18 cellular contexts compared by ENCODE assay signal in genomic region chr1:165187020-165187628, GRCh38.
"Had no signal": no experiment of that assay in that cellular context is flagged by ENCODE, and none has a peak within 500 bp of the region (broad histone marks: within the 10 kb centered on the region; RNA-seq: fewer than 3 reads in every experiment).

No MANE protein-coding gene starts in this region.

- H3K4me1 Mint-ChIP-seq: activated CD4-positive, alpha-beta T cell treated with anti-CD3 and anti-CD28 coated beads for 36 hours; activated naive CD8-positive, alpha-beta T cell treated with anti-CD3 and anti-CD28 coated beads for 36 hours; nephron had no signal

- DNase-seq: activated CD4-positive, alpha-beta T cell treated with anti-CD3 and anti-CD28 coated beads for 36 hours; activated CD4-positive, alpha-beta T cell treated with anti-CD3 and anti-CD28 coated beads, Interleukin-2, amount 50 U/mL, for 48 hours; activated naive CD8-positive, alpha-beta T cell treated with anti-CD3 and anti-CD28 coated beads for 36 hours; amniotic stem cell; foreskin keratinocyte; left lung; midbrain; nucleus accumbens; posterior cingulate gyrus; retina; stimulated activated CD4-positive, alpha-beta T cell treated with anti-CD3 and anti-CD28 coated beads, Interleukin-12 subunit alpha, Interleukin-12 subunit beta, amount 100 ng/mL, for 4 hours; stimulated activated CD4-positive, alpha-beta T cell treated with anti-CD3 and anti-CD28 coated beads, Interleukin-1b, Interleukin-23, amount 100 ng/mL, for 48 hours; stimulated activated CD8-positive, alpha-beta memory T cell treated with anti-CD3 and anti-CD28 coated beads, Interleukin-4, amount 100 ng/mL, for 48 hours; stimulated activated naive CD4-positive, alpha-beta T cell; T-helper 2 cell had no signal

- H3K27me3 ChIP-seq: cardiac muscle cell, foreskin keratinocyte, left lung had no signal

- H3K27ac Mint-ChIP-seq: activated CD4-positive, alpha-beta T cell treated with anti-CD3 and anti-CD28 coated beads for 36 hours; activated naive CD8-positive, alpha-beta T cell treated with anti-CD3 and anti-CD28 coated beads for 36 hours; nephron had no signal

- H3K4me3 Mint-ChIP-seq: activated CD4-positive, alpha-beta T cell treated with anti-CD3 and anti-CD28 coated beads for 36 hours; activated naive CD8-positive, alpha-beta T cell treated with anti-CD3 and anti-CD28 coated beads for 36 hours; nephron had no signal

- H3K4me1 ChIP-seq: foreskin keratinocyte, left lung had no signal

- H3K4me3 ChIP-seq: cardiac muscle cell, left lung had no signal

- H3K27me3 Mint-ChIP-seq: activated naive CD8-positive, alpha-beta T cell treated with anti-CD3 and anti-CD28 coated beads for 36 hours had no signal

- H3K27ac ChIP-seq: cardiac muscle cell, epithelial cell of prostate, foreskin keratinocyte, left lung had no signal

- H3K36me3 ChIP-seq: cardiac muscle cell, left lung had no signal

- H3K36me3 Mint-ChIP-seq: activated naive CD8-positive, alpha-beta T cell treated with anti-CD3 and anti-CD28 coated beads for 36 hours had no signal
